8 cellular contexts compared by ENCODE assay signal in genomic region chr1:48530727-48531351, GRCh38. TPM values are rescaled to one million over a fixed set of nuclear protein-coding genes. Genes with fewer than 3 reads are reported as not detected.
DNase-seq lines count a peak whose midpoint lies in the region; ATAC-seq and TF ChIP-seq lines count a peak whose summit lies in the region.

No MANE protein-coding gene starts in this region.

- H3K79me2 ChIP-seq in DOHH2 (ENCODE audit: control insufficient read depth, low read length) (no peaks in the 10 kb centered on the region), PC-9 (ENCODE audit: low read depth) (no peaks in the 10 kb centered on the region)

- TF ChIP-seq EP300 in Ishikawa (IDR thresholded peaks at IDR 0.05; ENCODE audit: borderline replicate concordance), result peak; percentile 14; the same call in 1 of the 2 replicates

- no peak overlapping the region for H2AFZ ChIP-seq in PC-9

- no peak overlapping the region for H3K27ac ChIP-seq in DOHH2 (ENCODE audit: low read depth, low read length)
- no peak overlapping the region for H3K27ac ChIP-seq in PC-9
- no peak overlapping the region for H3K27ac ChIP-seq in colonic mucosa

- CTCF ChIA-PET in PC-9 (lab: Charles Lee), result no interaction called here

- peak; percentile 93 for TF ChIP-seq CTCF in DOHH2 (IDR thresholded peaks at IDR 0.05; ENCODE audit: low read depth, low read length, poor library complexity, severe bottlenecking)
- TF ChIP-seq CTCF in GM20000 (IDR thresholded peaks at IDR 0.05; ENCODE audit: extremely low read depth, missing control alignments), result peak; percentile 42
- peak; percentile 80 for TF ChIP-seq CTCF in PC-9 (conservative IDR thresholded peaks at IDR 0.05)
- peak; percentile 51 for TF ChIP-seq CTCF in colonic mucosa (IDR thresholded peaks at IDR 0.05)
- TF ChIP-seq CTCF in mucosa of descending colon (IDR thresholded peaks at IDR 0.05), result peak; percentile 21

- BruUV-seq in PC-9 (replicated peaks; lab: Mats Ljungman, UMichigan), result no TSS peak

- DNase-seq in GM20000 (ENCODE audit: low spot score) (peak; percentile 62), PC-9 (peak in 1 of 2 experiments; percentile 29), colonic mucosa (peak; percentile 85), mucosa of descending colon (peak; percentile 69 to 89 (median 82)), NCI-H2171 (lab: John Stamatoyannopoulos, UW) (no peak)

- H3K4me1 ChIP-seq in DOHH2 (ENCODE audit: control insufficient read depth, low read length), result no peaks in the 10 kb centered on the region
- H3K4me1 ChIP-seq in PC-9 (replicated peaks; ENCODE audit: insufficient read depth), result no peaks in the 10 kb centered on the region
- H3K4me1 ChIP-seq in colonic mucosa, result no peaks in the 10 kb centered on the region
- H3K4me1 ChIP-seq in mucosa of descending colon (ENCODE audit: low read depth), result no peaks in the 10 kb centered on the region

- TF ChIP-seq RAD21 in Ishikawa (IDR thresholded peaks at IDR 0.05; ENCODE audit: low read depth), result peak; percentile 63

- H3K9ac ChIP-seq in colonic mucosa (ENCODE audit: low read depth in 2 of 2, low read length in 2 of 2), result no peak overlapping the region

- ATAC-seq in mucosa of descending colon (peak; percentile 94), HG02840 (IDR thresholded peaks at IDR 0.05; ENCODE audit: low FRiP score, unreplicated experiment) (no peak)

- no peaks in the 10 kb centered on the region for H3F3A ChIP-seq in DOHH2 (ENCODE audit: control insufficient read depth, insufficient read depth)
- H3F3A ChIP-seq in PC-9 (ENCODE audit: insufficient read depth, low read depth), result no peaks in the 10 kb centered on the region

- no peak overlapping the region for H3K4me3 ChIP-seq in DOHH2 (ENCODE audit: low read length)
- H3K4me3 ChIP-seq in PC-9, result no peak overlapping the region
- H3K4me3 ChIP-seq in colonic mucosa, result no peak overlapping the region
- no peak overlapping the region for H3K4me3 ChIP-seq in mucosa of descending colon

- H3K36me3 ChIP-seq in DOHH2 (ENCODE audit: control insufficient read depth, low read length) (no peaks in the 10 kb centered on the region), PC-9 (ENCODE audit: low read depth) (no peaks in the 10 kb centered on the region), colonic mucosa (no peaks in the 10 kb centered on the region), mucosa of descending colon (ENCODE audit: low read depth) (no peaks in the 10 kb centered on the region)

- H3K9me3 ChIP-seq in DOHH2 (ENCODE audit: control insufficient read depth, insufficient read depth, low read length) (no peaks in the 10 kb centered on the region), PC-9 (ENCODE audit: insufficient read depth, low read depth) (no peaks in the 10 kb centered on the region), colonic mucosa (no peaks in the 10 kb centered on the region), mucosa of descending colon (no peaks in the 10 kb centered on the region)

- H4K20me1 ChIP-seq in DOHH2 (ENCODE audit: control insufficient read depth, insufficient read depth, low read depth, low read length) (0 out of 2 replicates have a peak, but pooled peaks cover 3% of the 10 kb centered on the region), PC-9 (ENCODE audit: insufficient read depth) (no peaks in the 10 kb centered on the region)

- H3K9me2 ChIP-seq in DOHH2 (replicated peaks; ENCODE audit: control insufficient read depth, low read length) (no peaks in the 10 kb centered on the region), PC-9 (ENCODE audit: insufficient read depth) (no peaks in the 10 kb centered on the region)

- intact Hi-C loops in PC-9 (cut with micrococcal nuclease; ENCODE audit: unreplicated experiment), result no loop called here
- intact Hi-C loops in colonic mucosa (cut with DNase I), result no loop called here
- intact Hi-C loops in mucosa of descending colon (cut with DNase I, micrococcal nuclease), result no loop called here

- POLR2A ChIA-PET in PC-9 (lab: Charles Lee; ENCODE audit: unreplicated experiment), result no interaction called here

- H3K4me2 ChIP-seq in DOHH2 (ENCODE audit: low read length), result no peak overlapping the region
- no peak overlapping the region for H3K4me2 ChIP-seq in PC-9

- no peaks in the 10 kb centered on the region for H3K27me3 ChIP-seq in DOHH2 (ENCODE audit: control insufficient read depth, low read length)
- peaks cover 8% of the 10 kb centered on the region; the same call in 1 of the 2 replicates for H3K27me3 ChIP-seq in PC-9 (ENCODE audit: insufficient read depth, low read depth)
- H3K27me3 ChIP-seq in colonic mucosa, result no peaks in the 10 kb centered on the region

TF ChIP-seq in Ishikawa, 13 proteins besides CTCF, POLR2A, EP300 and RAD21:
- TF ChIP-seq TEAD4 (IDR thresholded peaks at IDR 0.05) (no peak), REST (IDR thresholded peaks at IDR 0.05; ENCODE audit: low read depth) (peak; percentile 94)
TF ChIP-seq in Ishikawa: peak in this region for 1.

RNA-seq across cellular contexts. Expression of gene SPATA6, which starts 58.8 kb away (rescaled TPM):
- total RNA-seq in PC-9 (2021) (not detected in 2 replicates), colonic mucosa (1 to 10 TPM; 9.1 to 9.4 TPM), mucosa of descending colon (10 to 100 TPM; 15.7 to 26.9 (median 15.8) TPM)

Comparison
In these comparisons a context has a peak if more than half of its experiments do, and no peak if none do; other contexts are left out.
1. CTCF ChIP-seq: peak in every context shown above with its lines; median percentile 93 in DOHH2; 80 in PC-9; 51 in colonic mucosa; 42 in GM20000; 21 in mucosa of descending colon.
2. RNA of gene SPATA6, which starts 58.8 kb away (total RNA-seq): 15.7 to 26.9 TPM in mucosa of descending colon and 9.1 to 9.4 TPM in colonic mucosa; not detected in PC-9; every median in the first group is over 10 times any median in the second.